ENCODE assay signal across 8 cellular contexts in the genomic region with DNA sequence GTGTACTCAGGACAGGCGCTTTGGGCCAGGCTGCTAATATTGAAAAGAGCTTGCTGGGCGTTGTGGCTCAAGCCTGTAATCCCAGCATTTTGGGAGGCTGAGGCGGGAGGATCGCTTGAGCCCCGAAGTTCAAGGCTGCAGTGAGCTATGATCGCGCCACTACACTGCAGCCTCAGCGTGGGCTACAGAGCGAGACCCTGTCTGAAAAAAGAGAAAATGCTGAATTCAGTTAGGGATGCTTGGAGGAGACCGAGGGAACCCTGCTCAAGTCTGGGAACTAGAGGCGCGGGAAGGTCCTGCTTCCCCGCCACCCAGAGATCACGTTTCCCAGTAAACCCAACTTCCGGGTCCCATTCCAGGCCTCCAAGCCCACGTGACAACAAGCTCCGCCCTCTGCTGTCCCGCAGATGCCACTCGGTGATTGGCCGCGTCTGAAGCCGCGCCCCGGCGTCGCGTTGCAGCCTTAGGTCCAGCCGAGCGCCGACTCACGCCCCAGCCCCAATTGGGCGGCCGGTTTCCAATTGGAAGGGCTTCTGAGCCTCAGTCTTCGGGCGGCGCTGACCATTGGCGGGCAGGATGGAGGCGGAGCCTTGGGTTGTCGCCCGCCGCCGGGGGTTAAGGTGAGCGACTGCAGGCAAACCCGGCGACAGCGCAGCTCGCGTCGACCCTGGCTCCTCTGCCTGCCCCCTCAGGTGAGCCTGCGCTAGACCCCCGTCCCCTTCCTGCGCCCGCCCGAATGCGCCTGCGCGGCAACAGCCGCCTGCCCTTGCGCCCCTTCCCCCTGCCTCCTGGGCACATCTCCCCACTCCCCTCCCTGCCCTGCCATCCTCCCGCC.
DNase-seq lines count a peak whose midpoint lies in the region; ATAC-seq and FAIRE-seq lines count a peak whose summit lies in the region.

A gene with protein sequence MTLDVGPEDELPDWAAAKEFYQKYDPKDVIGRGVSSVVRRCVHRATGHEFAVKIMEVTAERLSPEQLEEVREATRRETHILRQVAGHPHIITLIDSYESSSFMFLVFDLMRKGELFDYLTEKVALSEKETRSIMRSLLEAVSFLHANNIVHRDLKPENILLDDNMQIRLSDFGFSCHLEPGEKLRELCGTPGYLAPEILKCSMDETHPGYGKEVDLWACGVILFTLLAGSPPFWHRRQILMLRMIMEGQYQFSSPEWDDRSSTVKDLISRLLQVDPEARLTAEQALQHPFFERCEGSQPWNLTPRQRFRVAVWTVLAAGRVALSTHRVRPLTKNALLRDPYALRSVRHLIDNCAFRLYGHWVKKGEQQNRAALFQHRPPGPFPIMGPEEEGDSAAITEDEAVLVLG (plus strand): TSS at position 627 of the 835 bp plus-strand sequence. CDS start 396 bp downstream, outside the sequence.

- peak; percentile 96 for FAIRE-seq in HTR-8/SVneo (lab: Jason Lieb, UNC)

- DNase-seq in COLO829 (ENCODE audit: low spot score) (peak; percentile 94), HTR-8/SVneo (ENCODE audit: insufficient read length, low spot score) (peak; percentile 98), NOMO-1 treated with dmso at 0.1 percent for 144 hours (lab: John Stamatoyannopoulos, UW; ENCODE audit: unreplicated experiment) (peak; percentile 99), medulla oblongata (ENCODE audit: extremely low spot score) (peak; percentile 100)
- peak; percentile 84 to 94 (median 93) for DNase-seq in activated CD8-positive, alpha-beta memory T cell treated with anti-CD3 and anti-CD28 coated beads for 48 hours (ENCODE audit: low read depth in 2 of 3, low spot score in 2 of 3)
- peak; percentile 91 to 94 (median 93) for DNase-seq in effector memory CD8-positive, alpha-beta T cell
- peak; percentile 90 for DNase-seq in stimulated activated CD8-positive, alpha-beta memory T cell treated with anti-CD3 and anti-CD28 coated beads, Interleukin-12 subunit alpha, Interleukin-12 subunit beta, amount 100 ng/mL, for 1 hour (ENCODE audit: low read depth)

- peak; percentile 89 for ATAC-seq in GM21367 (IDR thresholded peaks at IDR 0.05; ENCODE audit: unreplicated experiment)
- ATAC-seq in effector memory CD8-positive, alpha-beta T cell (replicated peaks): peak; percentile 94

- no peaks in the 10 kb centered on the region for H3K27me3 Mint-ChIP-seq in effector memory CD8-positive, alpha-beta T cell

- peak within 1 kb of the TSS; percentile 93 to 95 for H3K4me3 Mint-ChIP-seq in effector memory CD8-positive, alpha-beta T cell

- H3K36me3 Mint-ChIP-seq in effector memory CD8-positive, alpha-beta T cell (ENCODE audit: insufficient read depth): peaks cover 34% of the 10 kb centered on the region

- peak within 1 kb of the TSS; percentile 53 to 72 for H3K27ac Mint-ChIP-seq in effector memory CD8-positive, alpha-beta T cell

- peaks cover 24 to 34% of the 10 kb centered on the region in 2 donors for H3K4me1 Mint-ChIP-seq in effector memory CD8-positive, alpha-beta T cell (ENCODE audit: low read depth in 2 of 2)

- no peaks in the 10 kb centered on the region for H3K9me3 Mint-ChIP-seq in effector memory CD8-positive, alpha-beta T cell

Comparison
In these comparisons a context has a peak if more than half of its experiments do, and no peak if none do; other contexts are left out.
1. Peak in every context shown above with its lines: DNase-seq and ATAC-seq.